In genomic region chr3:127113571-127113891, GRCh38 we compare ENCODE assay signal across 20 cellular contexts.
A peak's percentile ranks its signal among the peaks of the same experiment; 100 is the strongest.
DNase-seq lines count a peak whose midpoint lies in the region; ATAC-seq, FAIRE-seq and TF ChIP-seq lines count a peak whose summit lies in the region.
"Had no signal": no experiment of that assay in that cellular context is flagged by ENCODE, and none has a peak within 500 bp of the region (broad histone marks: within the 10 kb centered on the region; RNA-seq: fewer than 3 reads in every experiment).

No MANE protein-coding gene starts in this region.

- H3K23me2 ChIP-seq in H9 (ENCODE audit: insufficient read length, low read depth, low read length, poor library complexity, severe bottlenecking), result no peaks in the 10 kb centered on the region

- H3K27ac ChIP-seq in HepG2 (ENCODE audit: extremely low read length, insufficient read depth, low read length) (peak overlapping the region; percentile 49), right lobe of liver (no peak overlapping the region), H9 (ENCODE audit: insufficient read length, low read depth, low read length) (no peak overlapping the region)

- H3K79me1 ChIP-seq in H9 (ENCODE audit: insufficient read depth, low read depth, low read length, poor library complexity, severe bottlenecking), result no peaks in the 10 kb centered on the region

- no peak for TF ChIP-seq RAD21 in HepG2 (CRISPR knock-in tag; IDR thresholded peaks at IDR 0.05)

- peaks cover 6 to 48% of the 10 kb centered on the region in 2 experiments for H3K27me3 ChIP-seq in HepG2 (ENCODE audit: control insufficient read depth in 1 of 2, insufficient read depth in 2 of 2, low read length in 2 of 2)
- H3K27me3 ChIP-seq in right lobe of liver, result no peaks in the 10 kb centered on the region
- no peaks in the 10 kb centered on the region for H3K27me3 ChIP-seq in H9 (ENCODE audit: insufficient read depth, low read length)

- H3K4me3 Mint-ChIP-seq in H9, result no peak overlapping the region
- H3K4me3 Mint-ChIP-seq: B cell; CD4-positive, alpha-beta T cell had no signal

- H3K9ac ChIP-seq in HepG2 (ENCODE audit: insufficient read depth, low read depth, low read length) (no peak overlapping the region), H9 (ENCODE audit: extremely low read depth, insufficient read length, low read length) (no peak overlapping the region)

- TF ChIP-seq POLR2A in HepG2 (IDR thresholded peaks at IDR 0.05; ENCODE audit: insufficient read depth in 1 of 2, low read depth in 2 of 2, low read length in 2 of 2) (no peak), right lobe of liver (IDR thresholded peaks at IDR 0.05) (no peak)

- POLR2A ChIA-PET in HepG2 (lab: Yijun Ruan, JAX), result interaction anchor here (1.0 to 2.1 kb wide), 2 partner anchors 8 to 113 kb away, joined by 3 to 7 read pairs; no protein-coding TSS in a partner anchor

- peaks cover 20% of the 10 kb centered on the region for H3K27me3 Mint-ChIP-seq in H9 (ENCODE audit: low read depth)

- no peak overlapping the region for H3K56ac ChIP-seq in H9 (ENCODE audit: insufficient read length, low read depth, low read length)

- CTCF ChIA-PET in HepG2 (lab: Yijun Ruan, JAX; ENCODE audit: low intra/inter-chr PET ratio, low total read pairs), result no interaction called here

- H3K9me3 ChIP-seq in HepG2 (ENCODE audit: low read length), result peaks cover 19% of the 10 kb centered on the region
- peaks cover 0 to 7% (median 0%) of the 10 kb centered on the region in 4 donors for H3K9me3 ChIP-seq in right lobe of liver
- peaks cover 10% of the 10 kb centered on the region for H3K9me3 ChIP-seq in H9 (ENCODE audit: control insufficient read depth, low read depth, low read length)

- H3K9me3 Mint-ChIP-seq in H9, result peaks cover 17 to 26% of the 10 kb centered on the region in 2 experiments

- no peak overlapping the region for H3K4ac ChIP-seq in H9 (ENCODE audit: low read depth, low read length)

- H2BK20ac ChIP-seq in H9 (ENCODE audit: low read depth, low read length, poor library complexity, severe bottlenecking), result no peak overlapping the region

- H3K27ac Mint-ChIP-seq in H9, result no peak overlapping the region
- H3K27ac Mint-ChIP-seq: B cell; CD4-positive, alpha-beta T cell had no signal

- H2BK120ac ChIP-seq in H9 (ENCODE audit: low read depth, low read length, poor library complexity, severe bottlenecking), result no peak overlapping the region

- no peak for TF ChIP-seq CTCF in HepG2 (CRISPR knock-in tag; IDR thresholded peaks at IDR 0.05)
- TF ChIP-seq CTCF in right lobe of liver (IDR thresholded peaks at IDR 0.05), result no peak
- no peak for TF ChIP-seq CTCF in H9 (conservative IDR thresholded peaks at IDR 0.05)

- H3K14ac ChIP-seq in H9 (ENCODE audit: insufficient read depth, low read length), result no peak overlapping the region

- H2BK15ac ChIP-seq in H9 (ENCODE audit: low read depth, low read length), result no peak overlapping the region

- FAIRE-seq in HepG2 (lab: Jason Lieb, UNC), result peak; percentile 96
- FAIRE-seq: G401.6, GM12891, GM19239, HTR-8/SVneo had no signal

- H3K4me1 Mint-ChIP-seq in H9, result peaks cover 54 to 62% of the 10 kb centered on the region in 2 experiments
- H3K4me1 Mint-ChIP-seq: B cell had no signal

- H2AFZ ChIP-seq in HepG2 (ENCODE audit: low read length) (no peak overlapping the region), H9 (ENCODE audit: low read length) (no peak overlapping the region)

- peaks cover 3% of the 10 kb centered on the region; the same call in 1 of the 2 replicates for H4K20me1 ChIP-seq in HepG2 (ENCODE audit: insufficient read depth, low read length)
- H4K20me1 ChIP-seq in H9 (ENCODE audit: control insufficient read depth, insufficient read depth, insufficient read length), result no peaks in the 10 kb centered on the region

- peaks cover 11 to 35% (median 11%) of the 10 kb centered on the region in 3 experiments for H3K36me3 Mint-ChIP-seq in H9 (ENCODE audit: insufficient read depth in 1 of 3, low read depth in 3 of 3)

- no peaks in the 10 kb centered on the region for H3K36me3 ChIP-seq in HepG2 (replicated peaks in 1 of 2; ENCODE audit: control insufficient read depth in 1 of 2, insufficient read depth in 2 of 2, low read length in 2 of 2)
- H3K36me3 ChIP-seq in right lobe of liver, result no peaks in the 10 kb centered on the region
- H3K36me3 ChIP-seq: HAP-1 had no signal

- H4K91ac ChIP-seq in H9 (ENCODE audit: insufficient read length, low read depth, low read length), result no peak overlapping the region

- H4K8ac ChIP-seq in H9 (replicated peaks; ENCODE audit: insufficient read length, low read depth, low read length), result no peak overlapping the region

- H3K4me2 ChIP-seq in HepG2 (ENCODE audit: low read depth, low read length) (peak overlapping the region; percentile 54), H9 (ENCODE audit: insufficient read depth, insufficient read length, low read length) (no peak overlapping the region)

- TF ChIP-seq EP300 in HepG2 (IDR thresholded peaks at IDR 0.05; ENCODE audit: low read depth in 2 of 2, low read length in 2 of 2), result peak in 1 of 2 experiments; percentile 87; a peak in 2 of 4 replicates
- TF ChIP-seq EP300 in HepG2 (CRISPR knock-in tag; IDR thresholded peaks at IDR 0.05; ENCODE audit: borderline replicate concordance), result peak; percentile 55; the same call in 1 of the 2 replicates

- H3K23ac ChIP-seq in H9 (ENCODE audit: insufficient read length, low read depth, low read length), result no peak overlapping the region

- no TSS peak for BruUV-seq in HepG2 (replicated peaks; lab: Mats Ljungman, UMichigan)

- H3K79me2 ChIP-seq in HepG2 (ENCODE audit: insufficient read depth, low read length) (no peaks in the 10 kb centered on the region), H9 (ENCODE audit: insufficient read depth, low read length) (no peaks in the 10 kb centered on the region)

- ATAC-seq in HepG2, result peak; percentile 93
- no peak for ATAC-seq in right lobe of liver
- no peak for ATAC-seq in GM18858 (IDR thresholded peaks at IDR 0.05; ENCODE audit: unreplicated experiment)

- no peak overlapping the region for H3K18ac ChIP-seq in H9 (ENCODE audit: insufficient read length, low read depth, low read length)

- in situ Hi-C loops in HepG2 (cut with HindIII; ENCODE audit: extremely low pct_ligation_motif_present, low pct_unique_long_range_greater_than_20kb), result no loop called here

- H2BK12ac ChIP-seq in H9 (ENCODE audit: insufficient read length, low read depth, low read length), result no peak overlapping the region

- WGBS in HepG2 (ENCODE audit: low lambda C conversion rate), result 0% methylated on average over 1 of the region's 1 CpG
- WGBS in right lobe of liver (ENCODE audit: insufficient coverage, low coverage, low lambda C conversion rate, missing lambda C conversion rate), result 78% methylated on average over 1 of the region's 1 CpG
- WGBS in H9 (ENCODE audit: extremely low coverage, insufficient read length, low lambda C conversion rate), result no CpG with 5 or more reads among the region's 1 CpG

- DNase-seq in HepG2 (ENCODE audit: low spot score), result peak; percentile 95
- no peak for DNase-seq in right lobe of liver
- peak; percentile 2 for DNase-seq in NCI-H69 (lab: John Stamatoyannopoulos, UW)
- DNase-seq in islet precursor cell, result peak; percentile 42
- no peak for DNase-seq in NCI-H748 treated with DMSO at 0.1 percent for 48 hours (lab: John Stamatoyannopoulos, UW)
- no peak for DNase-seq in H9
- DNase-seq in epidermal melanocyte (ENCODE audit: insufficient read length, low spot score), result no peak
- DNase-seq: C1 segment of cervical spinal cord; Calu3; CD4-positive, alpha-beta T cell; DMS 273 treated with DMSO at 0.1 percent for 48 hours; EL; GOT3 had no signal

- no peak overlapping the region for H2BK5ac ChIP-seq in H9 (ENCODE audit: insufficient read length, low read length)

- H4K5ac ChIP-seq in H9 (ENCODE audit: insufficient read length, low read depth, low read length), result no peak overlapping the region

- H3K4me3 ChIP-seq in HepG2 (replicated peaks in 1 of 3; ENCODE audit: insufficient read depth in 1 of 3, low read depth in 2 of 3, low read length in 3 of 3) (peak overlapping the region in 1 of 3 experiments; percentile 8; a peak in 1 of 6 replicates), right lobe of liver (no peak overlapping the region)
- H3K4me3 ChIP-seq: HAP-1 had no signal

- intact Hi-C loops in HepG2 (cut with micrococcal nuclease; ENCODE audit: unreplicated experiment) (no loop called here), right lobe of liver (cut with DNase I) (no loop called here)

- H3K4me1 ChIP-seq in HepG2 (ENCODE audit: insufficient read depth, low read length), result peaks cover 44% of the 10 kb centered on the region
- no peaks in the 10 kb centered on the region for H3K4me1 ChIP-seq in right lobe of liver
- 0 out of 2 replicates have a peak, but pooled peaks cover 2% of the 10 kb centered on the region for H3K4me1 ChIP-seq in H9 (ENCODE audit: insufficient read depth, low read length)

- no peak overlapping the region for H3T11ph ChIP-seq in H9 (ENCODE audit: low read length)

- H2AK5ac ChIP-seq in H9 (ENCODE audit: insufficient read length, low read length), result no peak overlapping the region

TF ChIP-seq in HepG2, 621 proteins besides CTCF, POLR2A, EP300 and RAD21 (continues in another document):
- TF ChIP-seq ZNF430 (CRISPR knock-in tag; IDR thresholded peaks at IDR 0.05), result no peak
- TF ChIP-seq ZNF160 (CRISPR knock-in tag; IDR thresholded peaks at IDR 0.05), result no peak
- no peak for TF ChIP-seq THAP9 (CRISPR knock-in tag; IDR thresholded peaks at IDR 0.05; ENCODE audit: borderline replicate concordance)
- TF ChIP-seq TCF7 (IDR thresholded peaks at IDR 0.05; ENCODE audit: low read depth), result peak; percentile 75
- peak; percentile 56; the same call in 1 of the 2 replicates for TF ChIP-seq NR2F2 (IDR thresholded peaks at IDR 0.05; ENCODE audit: borderline replicate concordance, low read depth)
- peak; percentile 34; the same call in 1 of the 2 replicates for TF ChIP-seq SAP130 (CRISPR knock-in tag; IDR thresholded peaks at IDR 0.05; ENCODE audit: low read depth)
- no peak for TF ChIP-seq MED13 (CRISPR knock-in tag; IDR thresholded peaks at IDR 0.05)

Comparison
In these comparisons a context has a peak if more than half of its experiments do, and no peak if none do; other contexts are left out.
1. DNase-seq: peak in HepG2 (single experiment), NCI-H69 (single experiment) and islet precursor cell (single experiment); none in right lobe of liver (0 of 3), NCI-H748 treated with DMSO at 0.1 percent for 48 hours (single experiment), H9 (single experiment) and epidermal melanocyte (single experiment).